Comparison of ENCODE assay signal across 8 cellular contexts in the genomic region with DNA sequence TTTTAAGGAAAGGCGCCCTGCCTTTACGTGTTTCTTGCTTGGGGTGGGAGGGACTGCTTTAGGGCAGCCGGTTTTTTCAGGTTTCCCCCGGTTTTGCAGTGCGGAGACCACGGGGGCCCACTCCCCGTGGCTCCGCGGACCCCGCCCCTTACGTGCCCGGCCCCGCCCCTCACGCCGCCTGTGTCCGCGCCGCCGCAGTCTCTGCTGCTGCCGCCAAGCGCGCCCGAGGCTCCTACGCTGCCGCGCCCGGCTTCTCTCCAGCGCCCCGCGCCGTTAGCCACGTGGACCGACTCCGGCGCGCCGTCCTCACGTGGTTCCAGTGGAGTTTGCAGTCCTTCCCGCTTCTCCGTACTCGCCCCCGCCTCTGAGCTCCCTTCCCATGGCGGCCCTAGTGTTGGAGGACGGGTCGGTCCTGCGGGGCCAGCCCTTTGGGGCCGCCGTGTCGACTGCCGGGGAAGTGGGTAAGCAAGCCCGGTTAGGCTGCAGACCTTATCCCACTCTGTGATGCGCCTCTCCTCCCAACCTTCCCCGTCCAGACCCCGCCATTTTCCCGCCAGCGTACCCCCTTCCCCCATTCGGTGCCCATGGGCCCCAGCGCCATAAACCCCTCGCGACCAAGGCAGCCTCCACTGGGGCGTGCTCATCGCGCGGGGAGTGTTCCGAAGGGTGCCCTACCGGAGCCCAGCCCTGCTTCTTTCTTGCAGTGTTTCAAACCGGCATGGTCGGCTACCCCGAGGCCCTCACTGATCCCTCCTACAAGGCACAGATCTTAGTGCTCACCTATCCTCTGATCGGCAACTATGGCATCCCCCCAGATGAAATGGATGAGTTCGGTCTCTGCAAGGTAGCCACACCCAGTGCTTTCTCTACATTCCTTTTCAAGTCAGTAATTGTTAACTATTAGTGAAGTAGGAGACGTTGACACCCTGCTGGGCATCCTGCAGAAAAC.
DNase-seq lines count a peak whose midpoint lies in the region; ATAC-seq lines count a peak whose summit lies in the region.

A gene (plus strand): TSS at position 197 of the 949 bp plus-strand sequence. CDS start 183 bp downstream, at position 380.

- DNase-seq in ACHN (peak; percentile 89), NCI-H2227 (lab: John Stamatoyannopoulos, UW; ENCODE audit: unreplicated experiment) (peak; percentile 95), caudate nucleus (lab: John Stamatoyannopoulos, UW) (peak in 59 of 61 donors; percentile 3 to 92 (median 77)), islet precursor cell (peak; percentile 90)
- DNase-seq in activated CD4-positive, CD25-positive, alpha-beta regulatory T cell (lab: John Stamatoyannopoulos, UW), result peak; percentile 72 to 80 (median 78)
- peak; percentile 78 to 88 (median 81) for DNase-seq in stimulated activated CD4-positive, alpha-beta T cell treated with anti-CD3 and anti-CD28 coated beads, Interleukin-12 subunit alpha, Interleukin-12 subunit beta, amount 100 ng/mL, for 48 hours (ENCODE audit: low read depth in 2 of 3, low spot score in 1 of 3)

- in situ Hi-C loops in ACHN (cut with HindIII; ENCODE audit: low pct_ligation_motif_present, low pct_unique_long_range_greater_than_20kb, low sequenced_read_pairs), result no loop called here

- peak within 1 kb of the TSS; percentile 58 for H3K27ac ChIP-seq in caudate nucleus (ENCODE audit: low read depth, low read length)

- ATAC-seq in GM18868 (IDR thresholded peaks at IDR 0.05; ENCODE audit: unreplicated experiment), result peak; percentile 83
- ATAC-seq in HG03135 (IDR thresholded peaks at IDR 0.05; ENCODE audit: unreplicated experiment), result peak; percentile 70

Comparison
In these comparisons a context has a peak if more than half of its experiments do, and no peak if none do; other contexts are left out.
1. Peak in every context shown above with its lines: DNase-seq, ATAC-seq and H3K27ac ChIP-seq.